ENCODE assay signal across 1 cellular context in genomic region chr19:23762548-23762883, GRCh38.
A peak's percentile ranks its signal among the peaks of the same experiment; 100 is the strongest.
TF ChIP-seq lines count a peak whose summit lies in the region.

No MANE protein-coding gene starts in this region.

TF ChIP-seq in K562, 482 proteins besides CTCF, POLR2A, EP300 and RAD21 (continued from another document):
- TF ChIP-seq HDAC2 (IDR thresholded peaks at IDR 0.05) (no peak), IRF1 (CRISPR knock-in tag; IDR thresholded peaks at IDR 0.05; ENCODE audit: borderline replicate concordance) (no peak), NUFIP1 (IDR thresholded peaks at IDR 0.05; ENCODE audit: partially characterized antibody) (no peak), ZNF584 (CRISPR knock-in tag; IDR thresholded peaks at IDR 0.05; ENCODE audit: low read depth) (no peak), GABPA (tag; conservative IDR thresholded peaks at IDR 0.05; ENCODE audit: low read depth) (no peak), ZKSCAN8 (CRISPR knock-in tag; IDR thresholded peaks at IDR 0.05) (no peak), NFYB (IDR thresholded peaks at IDR 0.05; ENCODE audit: extremely low read depth, insufficient read length) (no peak), TARDBP (IDR thresholded peaks at IDR 0.05) (no peak), ZNF830 (CRISPR knock-in tag; IDR thresholded peaks at IDR 0.05) (no peak), JUN (IDR thresholded peaks at IDR 0.05; ENCODE audit: borderline replicate concordance, low read depth, low read length) (no peak), JUN (CRISPR knock-in tag; IDR thresholded peaks at IDR 0.05; ENCODE audit: borderline replicate concordance) (no peak), ZKSCAN3 (CRISPR knock-in tag; IDR thresholded peaks at IDR 0.05) (no peak), FOXM1 (IDR thresholded peaks at IDR 0.05; ENCODE audit: low read depth) (0 out of 2 replicates have a peak, but pooled peaks have one; percentile 13), FOXM1 (CRISPR knock-in tag; IDR thresholded peaks at IDR 0.05; ENCODE audit: low read depth) (no peak), ADNP (tag; IDR thresholded peaks at IDR 0.05) (no peak), FOXJ3 (CRISPR knock-in tag; IDR thresholded peaks at IDR 0.05) (no peak), PYGO2 (tag; IDR thresholded peaks at IDR 0.05) (no peak), ZNF41 (CRISPR knock-in tag; conservative IDR thresholded peaks at IDR 0.05) (no peak), ZNF384 (IDR thresholded peaks at IDR 0.05; ENCODE audit: low read depth, low read length) (peak; percentile 17; the same call in 1 of the 2 replicates), PATZ1 (CRISPR knock-in tag; IDR thresholded peaks at IDR 0.05; ENCODE audit: borderline replicate concordance) (no peak), CSDE1 (IDR thresholded peaks at IDR 0.05) (no peak), CBX3 (IDR thresholded peaks at IDR 0.05; ENCODE audit: borderline replicate concordance in 1 of 2, low read length in 2 of 2) (no peak), TAF9B (IDR thresholded peaks at IDR 0.05; ENCODE audit: partially characterized antibody) (no peak), ZNF12 (CRISPR knock-in tag; IDR thresholded peaks at IDR 0.05) (no peak), MCM5 (IDR thresholded peaks at IDR 0.05; ENCODE audit: low read depth) (no peak), PRDM10 (IDR thresholded peaks at IDR 0.05; ENCODE audit: partially characterized antibody) (peak; percentile 95), ZNF274 (IDR thresholded peaks at IDR 0.05; ENCODE audit: borderline replicate concordance, low read depth, low read length) (no peak), FOXJ2 (tag; IDR thresholded peaks at IDR 0.05) (no peak), MAFK (IDR thresholded peaks at IDR 0.05; ENCODE audit: low read length) (no peak), BRD4 (IDR thresholded peaks at IDR 0.05) (no peak), ZNF398 (CRISPR knock-in tag; IDR thresholded peaks at IDR 0.05) (no peak), CXXC5 (CRISPR knock-in tag; IDR thresholded peaks at IDR 0.05) (no peak), TAF7 (tag; IDR thresholded peaks at IDR 0.05) (no peak), ZNF511 (CRISPR knock-in tag; IDR thresholded peaks at IDR 0.05) (no peak), CHCHD3 (CRISPR knock-in tag; IDR thresholded peaks at IDR 0.05) (no peak), ZNF354B (CRISPR knock-in tag; IDR thresholded peaks at IDR 0.05) (no peak), TEAD1 (CRISPR knock-in tag; IDR thresholded peaks at IDR 0.05) (peak in 1 of 2 experiments; percentile 32; a peak in 1 of 4 replicates), HINFP (tag; conservative IDR thresholded peaks at IDR 0.05; ENCODE audit: low read depth) (no peak), ZSCAN32 (CRISPR knock-in tag; IDR thresholded peaks at IDR 0.05) (no peak), CEBPB (tag; IDR thresholded peaks at IDR 0.05) (no peak), RBM17 (IDR thresholded peaks at IDR 0.05; ENCODE audit: borderline replicate concordance, low read depth, low read length) (no peak), ZNF644 (tag; IDR thresholded peaks at IDR 0.05; ENCODE audit: low read depth) (no peak), MAZ (CRISPR knock-in tag; conservative IDR thresholded peaks at IDR 0.05 in 1 of 2, IDR thresholded peaks at IDR 0.05 in 1 of 2) (no peak), GTF2B (IDR thresholded peaks at IDR 0.05; ENCODE audit: extremely low read depth, insufficient read length) (peak; percentile 14), ESRRB (CRISPR knock-in tag; IDR thresholded peaks at IDR 0.05; ENCODE audit: borderline replicate concordance) (no peak), PCBP2 (IDR thresholded peaks at IDR 0.05; ENCODE audit: low read depth, low read length, poor library complexity, severe bottlenecking) (no peak), L3MBTL2 (IDR thresholded peaks at IDR 0.05) (no peak), NELFE (IDR thresholded peaks at IDR 0.05; ENCODE audit: insufficient read depth, insufficient read length) (no peak), DDX20 (tag; IDR thresholded peaks at IDR 0.05; ENCODE audit: low read depth) (no peak)
